ENCODE assay signal across 21 cellular contexts in genomic region chr2:85911097-85911496, GRCh38. TPM values are rescaled to one million over a fixed set of nuclear protein-coding genes. Genes with fewer than 3 reads are reported as not detected.
DNase-seq lines count a peak whose midpoint lies in the region; ATAC-seq and TF ChIP-seq lines count a peak whose summit lies in the region.
"Had no signal": no experiment of that assay in that cellular context is flagged by ENCODE, and none has a peak within 500 bp of the region (broad histone marks: within the 10 kb centered on the region; RNA-seq: fewer than 3 reads in every experiment).

No MANE protein-coding gene starts in this region.

- no peaks in the 10 kb centered on the region for H3K9me3 Mint-ChIP-seq in HFFc6
- H3K9me3 Mint-ChIP-seq in activated naive CD4-positive, alpha-beta T cell treated with anti-CD3 and anti-CD28 coated beads, Interleukin-2, amount 10 ng/mL, durations not matched to agents 7 days and 5 days, result no peaks in the 10 kb centered on the region
- H3K9me3 Mint-ChIP-seq: activated CD4-positive, alpha-beta T cell treated with anti-CD3 and anti-CD28 coated beads, Interleukin-2, amount 10 ng/mL, durations not matched to agents 24 days and 14 days; activated naive CD8-positive, alpha-beta T cell treated with anti-CD3 and anti-CD28 coated beads, Interleukin-2, amount 10 ng/mL, durations not matched to agents 7 days and 5 days; brain; CD8-positive, alpha-beta memory T cell had no signal

- no peak for TF ChIP-seq CTCF in HFFc6 (IDR thresholded peaks at IDR 0.05)

- no peaks in the 10 kb centered on the region for H3K36me3 Mint-ChIP-seq in HFFc6 (ENCODE audit: low read depth)
- H3K36me3 Mint-ChIP-seq in activated naive CD4-positive, alpha-beta T cell treated with anti-CD3 and anti-CD28 coated beads, Interleukin-2, amount 10 ng/mL, durations not matched to agents 7 days and 5 days, result no peaks in the 10 kb centered on the region
- H3K36me3 Mint-ChIP-seq: activated CD8-positive, alpha-beta memory T cell treated with anti-CD3 and anti-CD28 coated beads, Interleukin-2, amount 10 ng/mL, durations not matched to agents 7 days and 5 days; activated naive CD8-positive, alpha-beta T cell treated with anti-CD3 and anti-CD28 coated beads, Interleukin-2, amount 10 ng/mL, durations not matched to agents 7 days and 5 days; brain had no signal

- 0 out of 2 replicates have a peak overlapping the region, but pooled peaks have one; percentile 24 for H3K27ac Mint-ChIP-seq in HFFc6
- H3K27ac Mint-ChIP-seq in activated naive CD4-positive, alpha-beta T cell treated with anti-CD3 and anti-CD28 coated beads, Interleukin-2, amount 10 ng/mL, durations not matched to agents 7 days and 5 days, result no peak overlapping the region
- H3K27ac Mint-ChIP-seq: activated CD4-positive, alpha-beta T cell treated with anti-CD3 and anti-CD28 coated beads, Interleukin-2, amount 10 ng/mL, durations not matched to agents 24 days and 14 days; activated CD8-positive, alpha-beta memory T cell treated with anti-CD3 and anti-CD28 coated beads, Interleukin-2, amount 10 ng/mL, durations not matched to agents 7 days and 5 days; activated naive CD8-positive, alpha-beta T cell treated with anti-CD3 and anti-CD28 coated beads, Interleukin-2, amount 10 ng/mL, durations not matched to agents 7 days and 5 days; CD8-positive, alpha-beta memory T cell had no signal

- H3K4me1 ChIP-seq in SJSA1 (replicated peaks), result peaks cover 60% of the 10 kb centered on the region
- H3K4me1 ChIP-seq: prostate gland had no signal

- DNase-seq in HFFc6 (no peak), SJSA1 (ENCODE audit: low read depth in 1 of 2, low spot score in 2 of 2) (no peak), islet precursor cell (peak; percentile 8), substantia nigra (lab: John Stamatoyannopoulos, UW) (no peak)
- DNase-seq in activated naive CD4-positive, alpha-beta T cell treated with anti-CD3 and anti-CD28 coated beads, Interleukin-2, amount 10 ng/mL, durations not matched to agents 7 days and 5 days, result no peak
- no peak for DNase-seq in activated CD4-positive, CD25-positive, alpha-beta regulatory T cell (lab: John Stamatoyannopoulos, UW)
- DNase-seq in activated CD4-positive, alpha-beta T cell treated with anti-CD3 and anti-CD28 coated beads, Interleukin-2, amount 50 U/mL, for 4 hours, result no peak
- DNase-seq: activated CD4-positive, alpha-beta T cell treated with anti-CD3 and anti-CD28 coated beads, Interleukin-2, amount 10 ng/mL, durations not matched to agents 24 days and 14 days; activated CD8-positive, alpha-beta memory T cell treated with anti-CD3 and anti-CD28 coated beads, Interleukin-2, amount 10 ng/mL, durations not matched to agents 7 days and 5 days; activated naive CD8-positive, alpha-beta T cell treated with anti-CD3 and anti-CD28 coated beads, Interleukin-2, amount 10 ng/mL, durations not matched to agents 7 days and 5 days; CD8-positive, alpha-beta memory T cell; effector memory CD4-positive, alpha-beta T cell; NCI-H1417; NCI-H510A treated with DMSO at 0.1 percent for 48 hours; SK-N-SH; stimulated activated CD4-positive, alpha-beta T cell treated with anti-CD3 and anti-CD28 coated beads, Interleukin-1b, Interleukin-23, amount 100 ng/mL, for 48 hours had no signal

- H3K27ac ChIP-seq in SJSA1 (peak overlapping the region; percentile 81), substantia nigra (ENCODE audit: low read depth, low read length, poor library complexity, severe bottlenecking) (peak overlapping the region; percentile 58)
- H3K27ac ChIP-seq: prostate gland had no signal

- CTCF ChIA-PET in activated naive CD4-positive, alpha-beta T cell treated with anti-CD3 and anti-CD28 coated beads, Interleukin-2, amount 10 ng/mL, durations not matched to agents 7 days and 5 days (lab: Charles Lee), result interaction anchor here (0.7 kb wide), 1 partner anchor 33 kb away, joined by 3 read pairs; no protein-coding TSS in a partner anchor

- peaks cover 42% of the 10 kb centered on the region for H3K4me1 Mint-ChIP-seq in HFFc6 (ENCODE audit: low read depth)
- H3K4me1 Mint-ChIP-seq in activated naive CD4-positive, alpha-beta T cell treated with anti-CD3 and anti-CD28 coated beads, Interleukin-2, amount 10 ng/mL, durations not matched to agents 7 days and 5 days, result no peaks in the 10 kb centered on the region
- H3K4me1 Mint-ChIP-seq: CD8-positive, alpha-beta memory T cell had no signal

- peaks cover 1% of the 10 kb centered on the region; the same call in 1 of the 2 replicates for H3K27me3 Mint-ChIP-seq in HFFc6 (ENCODE audit: insufficient read depth)
- H3K27me3 Mint-ChIP-seq in activated naive CD4-positive, alpha-beta T cell treated with anti-CD3 and anti-CD28 coated beads, Interleukin-2, amount 10 ng/mL, durations not matched to agents 7 days and 5 days, result peaks cover 28% of the 10 kb centered on the region
- H3K27me3 Mint-ChIP-seq: activated CD8-positive, alpha-beta memory T cell treated with anti-CD3 and anti-CD28 coated beads, Interleukin-2, amount 10 ng/mL, durations not matched to agents 7 days and 5 days; activated naive CD8-positive, alpha-beta T cell treated with anti-CD3 and anti-CD28 coated beads, Interleukin-2, amount 10 ng/mL, durations not matched to agents 7 days and 5 days had no signal

- no peak overlapping the region for H3K4me3 ChIP-seq in SJSA1
- H3K4me3 ChIP-seq: prostate gland, thoracic aorta had no signal

- H3K9me3 ChIP-seq in SJSA1 (replicated peaks), result no peaks in the 10 kb centered on the region
- H3K9me3 ChIP-seq: prostate gland, SK-N-SH, thoracic aorta had no signal

- H3K36me3 ChIP-seq in SJSA1, result no peaks in the 10 kb centered on the region
- H3K36me3 ChIP-seq: prostate gland, thoracic aorta had no signal

- no peak overlapping the region for H3K4me3 Mint-ChIP-seq in HFFc6
- H3K4me3 Mint-ChIP-seq in activated naive CD4-positive, alpha-beta T cell treated with anti-CD3 and anti-CD28 coated beads, Interleukin-2, amount 10 ng/mL, durations not matched to agents 7 days and 5 days, result no peak overlapping the region
- H3K4me3 Mint-ChIP-seq: activated CD4-positive, alpha-beta T cell treated with anti-CD3 and anti-CD28 coated beads, Interleukin-2, amount 10 ng/mL, durations not matched to agents 24 days and 14 days; activated CD8-positive, alpha-beta memory T cell treated with anti-CD3 and anti-CD28 coated beads, Interleukin-2, amount 10 ng/mL, durations not matched to agents 7 days and 5 days; activated naive CD8-positive, alpha-beta T cell treated with anti-CD3 and anti-CD28 coated beads, Interleukin-2, amount 10 ng/mL, durations not matched to agents 7 days and 5 days; brain; CD8-positive, alpha-beta memory T cell had no signal

- no peaks in the 10 kb centered on the region for H3K27me3 ChIP-seq in SJSA1 (replicated peaks)

- ATAC-seq in HG02763 (IDR thresholded peaks at IDR 0.05; ENCODE audit: unreplicated experiment), result no peak
- ATAC-seq: activated CD8-positive, alpha-beta memory T cell treated with anti-CD3 and anti-CD28 coated beads, Interleukin-2, amount 10 ng/mL, durations not matched to agents 7 days and 5 days; HepG2 had no signal

RNA-seq across cellular contexts. Expression of gene ST3GAL5, which starts 22.3 kb away (rescaled TPM):
- 10 to 100 TPM; 12.7 to 17.4 (median 15.2) TPM for total RNA-seq in HFFc6 (2021; fragmentation: NEBNext Ultra II Directional; extraction: Animal tissue kit (Norgen Biotek cat#: 25700))
- total RNA-seq in SJSA1 (2014; rRNA removed; shearing (Covaris generic)), result 84.5 and 89.7 TPM in 2 replicates
